Comparison of ENCODE assay signal across 1 cellular context in genomic region chr17:48720263-48721008, GRCh38.
TF ChIP-seq lines count a peak whose summit lies in the region.

No MANE protein-coding gene starts in this region.

TF ChIP-seq in GM12878, 131 proteins besides CTCF, POLR2A, EP300 and RAD21 (continued from another document):
- TF ChIP-seq EZH2 (IDR thresholded peaks at IDR 0.05; ENCODE audit: borderline replicate concordance, control insufficient read depth, low read depth, low read length) (0 out of 2 replicates have a peak, but pooled peaks have one; percentile 71), ZSCAN29 (IDR thresholded peaks at IDR 0.05) (no peak), SPI1 (IDR thresholded peaks at IDR 0.05; ENCODE audit: borderline replicate concordance, insufficient read depth, low read depth, low read length) (no peak), CHD1 (IDR thresholded peaks at IDR 0.05; ENCODE audit: low read depth, low read length) (no peak)
